In genomic region chr4:8583655-8584025, GRCh38 we compare ENCODE assay signal across 1 cellular context.
TF ChIP-seq lines count a peak whose summit lies in the region.

No MANE protein-coding gene starts in this region.

TF ChIP-seq in WTC11, 78 proteins besides CTCF, POLR2A, EP300 and RAD21 (continued from another document):
- TF ChIP-seq, protein P1, sequence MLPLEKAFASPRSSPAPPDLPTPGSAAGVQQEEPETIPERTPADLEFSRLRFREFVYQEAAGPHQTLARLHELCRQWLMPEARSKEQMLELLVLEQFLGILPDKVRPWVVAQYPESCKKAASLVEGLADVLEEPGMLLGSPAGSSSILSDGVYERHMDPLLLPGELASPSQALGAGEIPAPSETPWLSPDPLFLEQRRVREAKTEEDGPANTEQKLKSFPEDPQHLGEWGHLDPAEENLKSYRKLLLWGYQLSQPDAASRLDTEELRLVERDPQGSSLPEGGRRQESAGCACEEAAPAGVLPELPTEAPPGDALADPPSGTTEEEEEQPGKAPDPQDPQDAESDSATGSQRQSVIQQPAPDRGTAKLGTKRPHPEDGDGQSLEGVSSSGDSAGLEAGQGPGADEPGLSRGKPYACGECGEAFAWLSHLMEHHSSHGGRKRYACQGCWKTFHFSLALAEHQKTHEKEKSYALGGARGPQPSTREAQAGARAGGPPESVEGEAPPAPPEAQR (CRISPR knock-in tag; IDR thresholded peaks at IDR 0.05) = no peak
- no peak for TF ChIP-seq NR2C2 (CRISPR knock-in tag; IDR thresholded peaks at IDR 0.05)
